In the genomic region with DNA sequence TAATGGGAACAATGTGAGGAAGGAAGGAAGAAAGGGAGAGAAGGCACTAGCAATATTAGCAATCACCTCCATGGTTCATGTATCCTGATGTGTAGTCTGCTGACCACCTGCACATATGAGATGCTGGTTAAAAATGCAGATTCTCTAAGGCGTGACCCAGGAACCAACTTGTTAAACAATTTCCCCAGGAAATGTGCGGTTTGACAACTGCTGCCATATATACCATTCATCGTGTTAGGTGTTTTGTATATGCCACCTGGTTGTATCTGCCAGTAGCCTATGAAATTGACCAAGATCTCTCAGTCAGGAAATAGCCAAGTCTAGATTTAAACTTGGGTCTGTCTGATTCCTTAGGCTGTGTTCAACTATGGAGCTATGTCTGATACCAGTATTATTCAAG, we compare ENCODE assay signal across 22 cellular contexts. TPM values are rescaled to one million over a fixed set of nuclear protein-coding genes. Genes with fewer than 3 reads are reported as not detected.
A peak's percentile ranks its signal among the peaks of the same experiment; 100 is the strongest.
DNase-seq lines count a peak whose midpoint lies in the region; ATAC-seq, FAIRE-seq and TF ChIP-seq lines count a peak whose summit lies in the region.
"Had no signal": no experiment of that assay in that cellular context is flagged by ENCODE, and none has a peak within 500 bp of the region (broad histone marks: within the 10 kb centered on the region; RNA-seq: fewer than 3 reads in every experiment).

No MANE protein-coding gene starts in this region.

- no peak overlapping the region for H3K27ac ChIP-seq in CD4-positive, CD25-positive, alpha-beta regulatory T cell (ENCODE audit: insufficient read depth, low read length, poor library complexity, severe bottlenecking)
- peak overlapping the region; percentile 96 for H3K27ac ChIP-seq in DOHH2 (ENCODE audit: low read depth, low read length)
- H3K27ac ChIP-seq in GM12878 (ENCODE audit: control insufficient read depth, insufficient read depth), result peak overlapping the region; percentile 82
- H3K27ac ChIP-seq: heart left ventricle, left lung, neural progenitor cell, psoas muscle had no signal

- H3K4me3 ChIP-seq in CD4-positive, CD25-positive, alpha-beta regulatory T cell (ENCODE audit: low read depth, low read length), result no peak overlapping the region
- H3K4me3 ChIP-seq in DOHH2 (ENCODE audit: low read length) (peak overlapping the region; percentile 73), GM12878 (peak overlapping the region; percentile 36; the same call in 1 of the 2 replicates)
- H3K4me3 ChIP-seq in Jurkat, Clone E6-1 (ENCODE audit: low read length), result no peak overlapping the region
- H3K4me3 ChIP-seq: heart left ventricle, neural progenitor cell, psoas muscle had no signal

- RAD21 ChIA-PET in GM12878 (lab: Charles Lee; ENCODE audit: unreplicated experiment), result interaction anchor here (1.5 to 2.0 kb wide), 3 partner anchors 9 to 68 kb away, joined by 3 to 9 read pairs (median 5); no protein-coding TSS in a partner anchor

- H3K9me2 ChIP-seq in DOHH2 (replicated peaks; ENCODE audit: control insufficient read depth, low read length), result no peaks in the 10 kb centered on the region

- no peaks in the 10 kb centered on the region for H3K9me3 Mint-ChIP-seq in CD4-positive, CD25-positive, alpha-beta regulatory T cell
- H3K9me3 Mint-ChIP-seq: activated naive CD4-positive, alpha-beta T cell treated with anti-CD3 and anti-CD28 coated beads, Interleukin-2, amount 50 U/mL, for 24 hours; endodermal cell; neural progenitor cell had no signal

- peak; percentile 61 for FAIRE-seq in GM12878 (lab: Jason Lieb, UNC)
- FAIRE-seq: H1, HTR-8/SVneo, small intestine had no signal

- no peaks in the 10 kb centered on the region for H3K27me3 ChIP-seq in CD4-positive, CD25-positive, alpha-beta regulatory T cell (ENCODE audit: control insufficient read depth, insufficient read depth, low read length)
- H3K27me3 ChIP-seq in DOHH2 (ENCODE audit: control insufficient read depth, low read length) (no peaks in the 10 kb centered on the region), GM12878 (replicated peaks in 1 of 2; ENCODE audit: control insufficient read depth in 2 of 2, insufficient read depth in 2 of 2, low read length in 1 of 2) (no peaks in the 10 kb centered on the region)
- H3K27me3 ChIP-seq: BE2C, heart left ventricle, left lung had no signal

- CTCF ChIA-PET in GM12878 (lab: Yijun Ruan, JAX), result interaction anchor here (1.3 to 6.7 kb wide), 3 partner anchors 11 to 68 kb away, joined by 5 to 44 read pairs (median 15); a partner anchor contains a TSS

- H3F3A ChIP-seq in DOHH2 (ENCODE audit: control insufficient read depth, insufficient read depth), result no peaks in the 10 kb centered on the region

- peaks cover 26% of the 10 kb centered on the region for H3K79me2 ChIP-seq in DOHH2 (ENCODE audit: control insufficient read depth, low read length)
- H3K79me2 ChIP-seq in GM12878 (ENCODE audit: control insufficient read depth, insufficient read depth, low read length), result peaks cover 41% of the 10 kb centered on the region

- H3K9me3 ChIP-seq in CD4-positive, CD25-positive, alpha-beta regulatory T cell (ENCODE audit: control insufficient read depth in 2 of 2, low read length in 2 of 2), result no peaks in the 10 kb centered on the region
- H3K9me3 ChIP-seq in DOHH2 (ENCODE audit: control insufficient read depth, insufficient read depth, low read length) (no peaks in the 10 kb centered on the region), GM12878 (replicated peaks; ENCODE audit: control insufficient read depth, insufficient read depth, low read length) (no peaks in the 10 kb centered on the region)
- H3K9me3 ChIP-seq: BE2C, heart left ventricle, left lung, psoas muscle had no signal

- peak overlapping the region in 2 of 3 donors; percentile 49 to 71 for H3K27ac Mint-ChIP-seq in CD4-positive, CD25-positive, alpha-beta regulatory T cell
- H3K27ac Mint-ChIP-seq: endodermal cell had no signal

- DNase-seq in CD4-positive, CD25-positive, alpha-beta regulatory T cell, result no peak
- peak; percentile 84 for DNase-seq in Jurkat, Clone E6-1 (ENCODE audit: low read depth, low spot score)
- DNase-seq in GM12878 (ENCODE audit: low read depth, low spot score) (peak; percentile 89), cerebellar cortex (ENCODE audit: low spot score) (no peak), NCI-H524 (lab: John Stamatoyannopoulos, UW) (no peak), A172 (ENCODE audit: low spot score) (no peak), hepatic stellate cell (ENCODE audit: low spot score) (no peak)
- DNase-seq: activated CD4-positive, CD25-positive, alpha-beta regulatory T cell treated with anti-CD3 and anti-CD28 coated beads, Interleukin-2, amount 50 U/mL, for 72 hours; activated CD8-positive, alpha-beta memory T cell treated with anti-CD3 and anti-CD28 coated beads, Interleukin-2, amount 50 U/mL, for 4 hours; BE2C; endodermal cell; heart left ventricle; left lung; NCI-H774; small intestine; stimulated activated CD4-positive, alpha-beta T cell treated with anti-CD3 and anti-CD28 coated beads, Interleukin-2, amount 100 ng/mL, for 48 hours had no signal

- SMC1A ChIA-PET in GM12878 (lab: Charles Lee; ENCODE audit: uncharacterized antibody, unreplicated experiment), result interaction anchor here (4.1 to 22.3 kb wide), 3 partner anchors 11 to 67 kb away, joined by 25 to 411 read pairs (median 43); no protein-coding TSS in a partner anchor

- in situ Hi-C loops in GM12878 (cut with MboI), result no loop called here

- intact Hi-C loops in GM12878 (cut with micrococcal nuclease; ENCODE audit: unreplicated experiment), result no loop called here

- BruUV-seq in GM12878 (replicated peaks; lab: Mats Ljungman, UMichigan), result no TSS peak

- peak overlapping the region; percentile 99 for H3K4me2 ChIP-seq in DOHH2 (ENCODE audit: low read length)
- peak overlapping the region; percentile 97 for H3K4me2 ChIP-seq in GM12878 (ENCODE audit: control insufficient read depth, insufficient read depth)
- H3K4me2 ChIP-seq: neural progenitor cell had no signal

- H3K4me3 Mint-ChIP-seq in CD4-positive, CD25-positive, alpha-beta regulatory T cell, result peak overlapping the region in 1 of 4 donors; percentile 31
- H3K4me3 Mint-ChIP-seq: activated naive CD4-positive, alpha-beta T cell treated with anti-CD3 and anti-CD28 coated beads, Interleukin-2, amount 50 U/mL, for 24 hours; endodermal cell; neural progenitor cell had no signal

- WGBS in GM12878 (ENCODE audit: insufficient coverage, insufficient replicate concordance, low lambda C conversion rate, missing lambda C conversion rate), result 0% methylated on average over 3 of the region's 3 CpGs

- no peaks in the 10 kb centered on the region for H4K20me1 ChIP-seq in DOHH2 (ENCODE audit: control insufficient read depth, insufficient read depth, low read depth, low read length)
- no peaks in the 10 kb centered on the region for H4K20me1 ChIP-seq in GM12878 (ENCODE audit: control insufficient read depth, insufficient read depth)

- peaks cover 5% of the 10 kb centered on the region for H3K4me1 ChIP-seq in CD4-positive, CD25-positive, alpha-beta regulatory T cell (ENCODE audit: control insufficient read depth, insufficient read depth, low read length, poor library complexity, severe bottlenecking)
- H3K4me1 ChIP-seq in DOHH2 (ENCODE audit: control insufficient read depth, low read length) (peaks cover 69% of the 10 kb centered on the region), GM12878 (ENCODE audit: control insufficient read depth, insufficient read depth, low read length) (peaks cover 76% of the 10 kb centered on the region)

- no peak for TF ChIP-seq POLR2A in GM12878 (IDR thresholded peaks at IDR 0.05; ENCODE audit: low read depth, low read length)

- peaks cover 4 to 21% (median 13%) of the 10 kb centered on the region in 4 donors for H3K4me1 Mint-ChIP-seq in CD4-positive, CD25-positive, alpha-beta regulatory T cell

- H3K36me3 Mint-ChIP-seq in CD4-positive, CD25-positive, alpha-beta regulatory T cell, result no peaks in the 10 kb centered on the region
- H3K36me3 Mint-ChIP-seq: activated naive CD4-positive, alpha-beta T cell treated with anti-CD3 and anti-CD28 coated beads, Interleukin-2, amount 50 U/mL, for 24 hours; neural progenitor cell had no signal

- TF ChIP-seq EP300 in GM12878 (IDR thresholded peaks at IDR 0.05; ENCODE audit: borderline replicate concordance in 1 of 2, control insufficient read depth in 1 of 2, low read depth in 2 of 2, low read length in 2 of 2), result no peak

- POLR2A ChIA-PET in GM12878 (lab: Charles Lee), result interaction anchor here (0.8 to 1.0 kb wide), 3 partner anchors 9 to 68 kb away, joined by 3 to 4 read pairs (median 4); a partner anchor contains a TSS

- H2AFZ ChIP-seq in GM12878 (ENCODE audit: control insufficient read depth, low read depth, low read length), result no peak overlapping the region
- H2AFZ ChIP-seq: neural progenitor cell had no signal

- H3K36me3 ChIP-seq in CD4-positive, CD25-positive, alpha-beta regulatory T cell (ENCODE audit: control insufficient read depth, insufficient read depth, low read length), result no peaks in the 10 kb centered on the region
- H3K36me3 ChIP-seq in DOHH2 (ENCODE audit: control insufficient read depth, low read length), result peaks cover 57% of the 10 kb centered on the region
- H3K36me3 ChIP-seq in GM12878 (ENCODE audit: control insufficient read depth in 2 of 2, insufficient read depth in 2 of 2, low read length in 1 of 2), result peaks cover 1 to 15% of the 10 kb centered on the region in 2 experiments
- H3K36me3 ChIP-seq: BE2C, heart left ventricle, neural progenitor cell had no signal

- H3K27me3 Mint-ChIP-seq in CD4-positive, CD25-positive, alpha-beta regulatory T cell, result peaks cover 4% of the 10 kb centered on the region
- H3K27me3 Mint-ChIP-seq: activated naive CD4-positive, alpha-beta T cell treated with anti-CD3 and anti-CD28 coated beads, Interleukin-2, amount 50 U/mL, for 24 hours had no signal

- no peak overlapping the region for H3K9ac ChIP-seq in GM12878 (ENCODE audit: control insufficient read depth, insufficient read depth, low read length)
- H3K9ac ChIP-seq: neural progenitor cell had no signal

- ATAC-seq in CD4-positive, CD25-positive, alpha-beta regulatory T cell (ENCODE audit: low read depth in 2 of 2), result no peak
- ATAC-seq in GM12878, result peak; percentile 13
- ATAC-seq: heart left ventricle, left lung, psoas muscle had no signal

- no peak for TF ChIP-seq CTCF in DOHH2 (IDR thresholded peaks at IDR 0.05; ENCODE audit: low read depth, low read length, poor library complexity, severe bottlenecking)
- no peak for TF ChIP-seq CTCF in GM12878 (IDR thresholded peaks at IDR 0.05 in 2 of 3, conservative IDR thresholded peaks at IDR 0.05 in 1 of 3; ENCODE audit: control insufficient read depth in 2 of 3, extremely low read depth in 1 of 3, insufficient read depth in 1 of 3, low read depth in 3 of 3, low read length in 3 of 3)

- no peak for TF ChIP-seq RAD21 in GM12878 (IDR thresholded peaks at IDR 0.05; ENCODE audit: insufficient read depth, low read depth, low read length)

RNA-seq across cellular contexts. Expression of a gene that starts 4.1 kb away (rescaled TPM):
- 41.2 TPM for total RNA-seq in CD4-positive, CD25-positive, alpha-beta regulatory T cell
- polyA plus RNA-seq in CD4-positive, CD25-positive, alpha-beta regulatory T cell, result 1 to 10 TPM in 2 of 4 donors, under 1 TPM in 2; 0.89 to 2.2 (median 1.4) TPM
- polyA plus RNA-seq in Jurkat, Clone E6-1 (2012; ENCODE audit: insufficient read depth, insufficient read length), result 1.3 TPM
- total RNA-seq in GM12878 (2013; cell fraction: nucleolus; rRNA removed), result 64.1 and 65.1 TPM in 2 replicates
- total RNA-seq in GM12878 (2014; rRNA removed) (24.4 and 36.5 TPM in 2 replicates), GM12878 (2014; rRNA removed; fragmentation: Illumina TruSeq; extraction: Trizol) (16.5 and 17.2 TPM in 2 replicates), GM12878 (2021) (46.3 and 52.1 TPM in 2 replicates)
- 18.2 TPM for polyA plus RNA-seq in GM12878 (2011; ENCODE audit: low read depth)
- polyA plus RNA-seq in GM12878 (2011; rRNA removed) (10.5 and 20.9 TPM in 2 replicates), GM12878 (2014; fragmentation: Illumina TruSeq; extraction: Trizol) (25.7 and 31.2 TPM in 2 replicates), GM12878 (2014; fragmentation: Nextera tagmentation; extraction: Ambion mirVana) (1 to 10 TPM; 2.6 to 3.4 TPM), GM12878 (2014; rRNA removed) (34.4 and 38.4 TPM in 2 replicates), GM12878 (2016; fragmentation: Nextera tagmentation; extraction: Ambion mirVana) (10 to 100 TPM; 60.3 to 64.2 TPM)
- polyA plus RNA-seq in GM12878 (2011; cell fraction: cytosol; rRNA removed), result 24.1 and 29.5 TPM in 2 replicates
- polyA plus RNA-seq in GM12878 (2011; cell fraction: nucleus; rRNA removed), result 35.2 and 36.4 TPM in 2 replicates
- 25.7 and 38.9 TPM in 2 replicates for polyA plus RNA-seq in GM12878 (2012)
- polyA minus RNA-seq in GM12878 (2011; rRNA and poly(A)+ RNA removed), result 35.6 and 48.7 TPM in 2 replicates
- 21.6 and 23.9 TPM in 2 replicates for polyA minus RNA-seq in GM12878 (2011; cell fraction: cytosol; rRNA and poly(A)+ RNA removed)
- polyA minus RNA-seq in GM12878 (2011; cell fraction: nucleus; rRNA and poly(A)+ RNA removed), result 25.8 and 43.8 TPM in 2 replicates
- 0.31 TPM in 1 of 2 replicates, not detected in the other for total RNA-seq in A172 (2014; rRNA removed; shearing (Covaris generic))

RNA-seq across cellular contexts. Expression of a gene that starts 36.4 kb away (rescaled TPM):
- total RNA-seq in CD4-positive, CD25-positive, alpha-beta regulatory T cell, result 21.3 TPM
- polyA plus RNA-seq in CD4-positive, CD25-positive, alpha-beta regulatory T cell, result 10 to 100 TPM in 3 of 4 donors, 1 to 10 TPM in 1; 8.2 to 17.5 (median 12.7) TPM
- 15.9 TPM for polyA plus RNA-seq in Jurkat, Clone E6-1 (2012; ENCODE audit: insufficient read depth, insufficient read length)
- 29.0 and 32.4 TPM in 2 replicates for total RNA-seq in GM12878 (2013; cell fraction: nucleolus; rRNA removed)
- total RNA-seq in GM12878 (2014; rRNA removed), result 22.4 and 25.6 TPM in 2 replicates
- 21.1 TPM in 2 replicates for total RNA-seq in GM12878 (2014; rRNA removed; fragmentation: Illumina TruSeq; extraction: Trizol)
- 28.7 and 37.7 TPM in 2 replicates for total RNA-seq in GM12878 (2021)
- 12.3 TPM for polyA plus RNA-seq in GM12878 (2011; ENCODE audit: low read depth)
- 22.2 and 36.3 TPM in 2 replicates for polyA plus RNA-seq in GM12878 (2011; rRNA removed)
- polyA plus RNA-seq in GM12878 (2011; cell fraction: cytosol; rRNA removed), result 37.9 and 40.4 TPM in 2 replicates
- 21.2 and 21.6 TPM in 2 replicates for polyA plus RNA-seq in GM12878 (2011; cell fraction: nucleus; rRNA removed)
- 12.9 and 17.2 TPM in 2 replicates for polyA plus RNA-seq in GM12878 (2012)
- polyA plus RNA-seq in GM12878 (2014; fragmentation: Illumina TruSeq; extraction: Trizol), result 36.5 and 43.3 TPM in 2 replicates
- 1 to 10 TPM; 7.1 to 9.2 TPM for polyA plus RNA-seq in GM12878 (2014; fragmentation: Nextera tagmentation; extraction: Ambion mirVana)
- polyA plus RNA-seq in GM12878 (2014; rRNA removed), result 28.3 and 29.9 TPM in 2 replicates
- 10 to 100 TPM; 32.5 to 35.8 TPM for polyA plus RNA-seq in GM12878 (2016; fragmentation: Nextera tagmentation; extraction: Ambion mirVana)
- polyA minus RNA-seq in GM12878 (2011; rRNA and poly(A)+ RNA removed), result 39.0 and 49.8 TPM in 2 replicates
- 10.4 and 12.9 TPM in 2 replicates for polyA minus RNA-seq in GM12878 (2011; cell fraction: cytosol; rRNA and poly(A)+ RNA removed)
- polyA minus RNA-seq in GM12878 (2011; cell fraction: nucleus; rRNA and poly(A)+ RNA removed), result 7.4 and 13.0 TPM in 2 replicates
- total RNA-seq in A172 (2014; rRNA removed; shearing (Covaris generic)), result 25.2 and 35.8 TPM in 2 replicates

RNA-seq across cellular contexts. Expression of a gene that starts 43.0 kb away (rescaled TPM):
- 1,807 TPM for total RNA-seq in CD4-positive, CD25-positive, alpha-beta regulatory T cell
- polyA plus RNA-seq in CD4-positive, CD25-positive, alpha-beta regulatory T cell, result 100 to 1,000 TPM in 1 of 4 donors, 10 to 100 TPM in 3; 54.1 to 113 (median 83.1) TPM
- 7.4 TPM for polyA plus RNA-seq in Jurkat, Clone E6-1 (2012; ENCODE audit: insufficient read depth, insufficient read length)
- total RNA-seq in GM12878 (2013; cell fraction: nucleolus; rRNA removed), result 58.3 and 77.1 TPM in 2 replicates
- total RNA-seq in GM12878 (2014; rRNA removed) (130 and 136 TPM in 2 replicates), GM12878 (2014; rRNA removed; fragmentation: Illumina TruSeq; extraction: Trizol) (31.6 and 35.1 TPM in 2 replicates), GM12878 (2021) (188 and 189 TPM in 2 replicates)
- 30.2 TPM for polyA plus RNA-seq in GM12878 (2011; ENCODE audit: low read depth)
- polyA plus RNA-seq in GM12878 (2011; rRNA removed) (37.3 and 52.9 TPM in 2 replicates), GM12878 (2014; fragmentation: Illumina TruSeq; extraction: Trizol) (9.6 and 30.1 TPM in 2 replicates), GM12878 (2014; fragmentation: Nextera tagmentation; extraction: Ambion mirVana) (1 to 10 TPM in 1 of 2 experiments, under 1 TPM in 1; 0.42 to 6.0 TPM), GM12878 (2014; rRNA removed) (101 and 109 TPM in 2 replicates), GM12878 (2016; fragmentation: Nextera tagmentation; extraction: Ambion mirVana) (100 to 1,000 TPM; 320 to 334 TPM)
- polyA plus RNA-seq in GM12878 (2011; cell fraction: cytosol; rRNA removed), result 76.4 and 82.6 TPM in 2 replicates
- polyA plus RNA-seq in GM12878 (2011; cell fraction: nucleus; rRNA removed), result 164 and 324 TPM in 2 replicates
- 32.4 and 54.8 TPM in 2 replicates for polyA plus RNA-seq in GM12878 (2012)
- polyA minus RNA-seq in GM12878 (2011; rRNA and poly(A)+ RNA removed), result 42.8 and 77.1 TPM in 2 replicates
- 30.6 and 41.6 TPM in 2 replicates for polyA minus RNA-seq in GM12878 (2011; cell fraction: cytosol; rRNA and poly(A)+ RNA removed)
- 32.8 and 46.7 TPM in 2 replicates for polyA minus RNA-seq in GM12878 (2011; cell fraction: nucleus; rRNA and poly(A)+ RNA removed)
- total RNA-seq in A172 (2014; rRNA removed; shearing (Covaris generic)), result 1,695 and 2,065 TPM in 2 replicates

RNA-seq across cellular contexts. Expression of a gene that starts 55.3 kb away (rescaled TPM):
- 69.3 TPM for total RNA-seq in CD4-positive, CD25-positive, alpha-beta regulatory T cell
- 10 to 100 TPM; 70.6 to 89.9 (median 88.7) TPM for polyA plus RNA-seq in CD4-positive, CD25-positive, alpha-beta regulatory T cell
- polyA plus RNA-seq in Jurkat, Clone E6-1 (2012; ENCODE audit: insufficient read depth, insufficient read length), result 71.0 TPM
- 23.6 and 24.0 TPM in 2 replicates for total RNA-seq in GM12878 (2013; cell fraction: nucleolus; rRNA removed)
- 70.8 and 72.4 TPM in 2 replicates for total RNA-seq in GM12878 (2014; rRNA removed)
- total RNA-seq in GM12878 (2014; rRNA removed; fragmentation: Illumina TruSeq; extraction: Trizol), result 52.8 and 60.1 TPM in 2 replicates
- 63.7 and 68.4 TPM in 2 replicates for total RNA-seq in GM12878 (2021)
- polyA plus RNA-seq in GM12878 (2011; ENCODE audit: low read depth), result 34.3 TPM
- 39.9 and 52.8 TPM in 2 replicates for polyA plus RNA-seq in GM12878 (2011; rRNA removed)
- 98.3 and 110 TPM in 2 replicates for polyA plus RNA-seq in GM12878 (2011; cell fraction: cytosol; rRNA removed)
- polyA plus RNA-seq in GM12878 (2011; cell fraction: nucleus; rRNA removed), result 47.2 and 59.4 TPM in 2 replicates
- 42.0 and 52.6 TPM in 2 replicates for polyA plus RNA-seq in GM12878 (2012)
- 62.4 and 72.7 TPM in 2 replicates for polyA plus RNA-seq in GM12878 (2014; fragmentation: Illumina TruSeq; extraction: Trizol)
- polyA plus RNA-seq in GM12878 (2014; fragmentation: Nextera tagmentation; extraction: Ambion mirVana), result 10 to 100 TPM in 1 of 2 experiments, 1 to 10 TPM in 1; 6.7 to 17.6 TPM
- 81.0 and 81.7 TPM in 2 replicates for polyA plus RNA-seq in GM12878 (2014; rRNA removed)
- 100 to 1,000 TPM in 1 of 2 experiments, 10 to 100 TPM in 1; 97.8 to 105 TPM for polyA plus RNA-seq in GM12878 (2016; fragmentation: Nextera tagmentation; extraction: Ambion mirVana)
- 20.9 and 31.2 TPM in 2 replicates for polyA minus RNA-seq in GM12878 (2011; rRNA and poly(A)+ RNA removed)
- 10.0 and 11.7 TPM in 2 replicates for polyA minus RNA-seq in GM12878 (2011; cell fraction: cytosol; rRNA and poly(A)+ RNA removed)
- polyA minus RNA-seq in GM12878 (2011; cell fraction: nucleus; rRNA and poly(A)+ RNA removed), result 4.7 and 10.7 TPM in 2 replicates
- total RNA-seq in A172 (2014; rRNA removed; shearing (Covaris generic)), result 184 and 210 TPM in 2 replicates

Comparison
In these comparisons a context has a peak if more than half of its experiments do, and no peak if none do; other contexts are left out.
1. DNase-seq: peak in Jurkat, Clone E6-1 (single experiment) and GM12878 (single experiment); none in CD4-positive, CD25-positive, alpha-beta regulatory T cell (0 of 3), cerebellar cortex (single experiment), NCI-H524 (0 of 2), A172 (single experiment) and hepatic stellate cell (single experiment).
2. H3K4me3 ChIP-seq: peak in DOHH2 (single experiment) and GM12878 (single experiment); none in CD4-positive, CD25-positive, alpha-beta regulatory T cell (single experiment) and Jurkat, Clone E6-1 (single experiment).
3. RNA of a gene that starts 4.1 kb away (total RNA-seq): 41.2 TPM in CD4-positive, CD25-positive, alpha-beta regulatory T cell (single experiment) and 16.5 to 65.1 TPM in GM12878; 0.31 TPM in A172; every median in the first group is over 10 times any median in the second.